In the genomic region with DNA sequence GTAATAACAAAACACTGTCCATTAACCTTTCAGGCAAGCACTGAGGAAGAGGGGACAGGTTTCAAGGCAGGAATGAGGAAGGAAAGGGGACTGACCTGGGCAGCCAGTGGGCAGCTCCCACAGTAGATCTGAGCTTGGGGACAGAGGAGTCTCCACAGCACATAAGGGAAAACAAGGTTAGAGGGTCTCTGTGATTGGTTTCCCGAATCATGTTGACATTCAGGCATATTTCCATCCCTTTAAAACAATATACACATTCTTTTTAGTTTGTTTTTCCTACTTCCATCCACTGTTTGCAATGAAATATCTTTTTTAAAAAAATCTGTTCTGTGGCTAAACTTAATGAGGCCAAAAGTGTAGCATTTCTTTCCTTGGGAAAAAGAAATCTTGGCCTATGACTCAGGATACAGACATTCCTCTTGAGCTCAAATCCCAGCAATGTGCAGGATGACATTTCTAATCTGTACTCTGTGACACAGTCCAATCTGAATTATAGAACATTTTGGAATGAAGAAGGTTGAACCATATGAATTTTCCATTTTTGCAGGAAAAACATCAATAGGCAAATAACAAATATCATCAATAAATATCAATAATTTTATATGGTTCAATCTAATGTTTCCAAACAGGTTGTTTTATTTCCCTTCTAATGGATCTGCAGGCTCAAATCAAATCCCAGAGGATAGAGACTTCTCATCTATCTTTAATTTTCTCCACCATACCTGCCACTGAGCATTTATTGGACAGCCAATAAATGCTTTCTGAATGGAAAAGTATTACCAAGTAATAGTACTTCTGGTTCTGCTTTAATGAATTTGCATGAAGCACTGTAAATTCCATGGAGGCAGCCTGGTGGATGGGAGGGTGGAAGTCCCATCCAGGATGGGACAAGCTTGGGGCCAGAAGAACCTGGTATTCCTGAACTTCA, we compare ENCODE assay signal across 10 cellular contexts. TPM values are rescaled to one million over a fixed set of nuclear protein-coding genes. Genes with fewer than 3 reads are reported as not detected.
DNase-seq lines count a peak whose midpoint lies in the region; ATAC-seq, FAIRE-seq and TF ChIP-seq lines count a peak whose summit lies in the region.
"Had no signal": no experiment of that assay in that cellular context is flagged by ENCODE, and none has a peak within 500 bp of the region (broad histone marks: within the 10 kb centered on the region; RNA-seq: fewer than 3 reads in every experiment).

No MANE protein-coding gene starts in this region.

- H3K27me3 Mint-ChIP-seq in GM23338 (ENCODE audit: insufficient read depth, low read depth, poor library complexity): peaks cover 15% of the 10 kb centered on the region
- H3K27me3 Mint-ChIP-seq in astrocyte (ENCODE audit: low read depth, unreplicated experiment): no peaks in the 10 kb centered on the region

- no peak for ATAC-seq in GM23338
- ATAC-seq in HG03469 (IDR thresholded peaks at IDR 0.05; ENCODE audit: unreplicated experiment): no peak
- ATAC-seq in HG03139 (IDR thresholded peaks at IDR 0.05; ENCODE audit: unreplicated experiment): no peak

- no peak overlapping the region for H3K4me3 Mint-ChIP-seq in GM23338
- peak overlapping the region; percentile 58 for H3K4me3 Mint-ChIP-seq in astrocyte (ENCODE audit: unreplicated experiment)
- H3K4me3 Mint-ChIP-seq: activated B cell treated with CpG ODN at 0.5 μM for 24 hours had no signal

- H4K20me1 ChIP-seq in GM23338 (replicated peaks; ENCODE audit: insufficient read depth) (peaks cover 2% of the 10 kb centered on the region; the same call in 1 of the 2 replicates), astrocyte (ENCODE audit: insufficient read depth, low read length) (peaks cover 11% of the 10 kb centered on the region)

- H3K9me3 Mint-ChIP-seq in GM23338 (no peaks in the 10 kb centered on the region), astrocyte (ENCODE audit: unreplicated experiment) (no peaks in the 10 kb centered on the region)
- H3K9me3 Mint-ChIP-seq: activated B cell treated with CpG ODN at 0.5 μM for 24 hours had no signal

- H3K27me3 ChIP-seq in GM23338 (ENCODE audit: insufficient read depth): no peaks in the 10 kb centered on the region
- no peaks in the 10 kb centered on the region for H3K27me3 ChIP-seq in astrocyte (ENCODE audit: insufficient read depth, low read length)

- H3K4me1 Mint-ChIP-seq in GM23338 (peaks cover 69% of the 10 kb centered on the region), astrocyte (ENCODE audit: low read depth, unreplicated experiment) (peaks cover 60% of the 10 kb centered on the region)

- H3K4me3 ChIP-seq in GM23338 (no peak overlapping the region), astrocyte (ENCODE audit: insufficient read depth, low read depth, low read length) (no peak overlapping the region)

- H3K9me2 ChIP-seq in GM23338 (ENCODE audit: insufficient read depth): no peaks in the 10 kb centered on the region

- peaks cover 21% of the 10 kb centered on the region for H3F3A ChIP-seq in GM23338 (replicated peaks; ENCODE audit: low read depth)

- peaks cover 57% of the 10 kb centered on the region for H3K36me3 Mint-ChIP-seq in GM23338 (ENCODE audit: low read depth)
- H3K36me3 Mint-ChIP-seq in astrocyte (ENCODE audit: low read depth, unreplicated experiment): peaks cover 20% of the 10 kb centered on the region

- no peak for TF ChIP-seq CTCF in GM23338 (conservative IDR thresholded peaks at IDR 0.05; ENCODE audit: low read depth in 2 of 2)
- no peak for TF ChIP-seq CTCF in astrocyte (IDR thresholded peaks at IDR 0.05; ENCODE audit: insufficient read depth, low read depth, low read length)

- H3K4me1 ChIP-seq in GM23338 (ENCODE audit: insufficient read depth) (peaks cover 47% of the 10 kb centered on the region), astrocyte (ENCODE audit: insufficient read depth, low read length) (peaks cover 51% of the 10 kb centered on the region)

- H2AFZ ChIP-seq in GM23338 (no peak overlapping the region), astrocyte (ENCODE audit: low read depth, low read length) (no peak overlapping the region)

- H3K9ac ChIP-seq in astrocyte (ENCODE audit: low read length): peak overlapping the region; percentile 72

- FAIRE-seq in astrocyte (lab: Jason Lieb, UNC): peak; percentile 5

- H3K79me2 ChIP-seq in GM23338 (replicated peaks; ENCODE audit: insufficient read depth): peaks cover 50% of the 10 kb centered on the region
- H3K79me2 ChIP-seq in astrocyte (ENCODE audit: insufficient read depth, low read length): peaks cover 36% of the 10 kb centered on the region

- DNase-seq in GM23338 (ENCODE audit: low spot score) (no peak), astrocyte (ENCODE audit: low read depth) (peak; percentile 92), kidney glomerular epithelial cell (lab: John Stamatoyannopoulos, UW) (peak; percentile 71), stromal cell of bone marrow (ENCODE audit: low read depth) (peak; percentile 81), UCSD-AML1 (lab: John Stamatoyannopoulos, UW; ENCODE audit: unreplicated experiment) (no peak), NCI-H446 (lab: John Stamatoyannopoulos, UW) (no peak)
- DNase-seq: activated B cell treated with CpG ODN at 0.5 μM for 24 hours; activated naive CD4-positive, alpha-beta T cell treated with anti-CD3 and anti-CD28 coated beads, Interleukin-2, amount 50 U/mL, for 16 hours had no signal

- H3K9me3 ChIP-seq in astrocyte (ENCODE audit: insufficient read depth, low read depth, low read length): no peaks in the 10 kb centered on the region

- H3K27ac ChIP-seq in GM23338 (ENCODE audit: low read depth) (peak overlapping the region; percentile 92; the same call in 1 of the 2 replicates), astrocyte (ENCODE audit: low read depth, low read length) (peak overlapping the region; percentile 91)

- no peak overlapping the region for H3K4me2 ChIP-seq in GM23338
- H3K4me2 ChIP-seq in astrocyte (ENCODE audit: low read length): peak overlapping the region; percentile 48

- peaks cover 12% of the 10 kb centered on the region; the same call in 1 of the 2 replicates for H3K36me3 ChIP-seq in GM23338 (ENCODE audit: insufficient read depth)
- H3K36me3 ChIP-seq in astrocyte (ENCODE audit: insufficient read depth, low read length): peaks cover 11% of the 10 kb centered on the region

- no peak overlapping the region for H3K27ac Mint-ChIP-seq in GM23338
- H3K27ac Mint-ChIP-seq in astrocyte (ENCODE audit: unreplicated experiment): peak overlapping the region; percentile 72
- H3K27ac Mint-ChIP-seq: activated B cell treated with CpG ODN at 0.5 μM for 24 hours had no signal

TF ChIP-seq in GM23338, 12 proteins besides CTCF, POLR2A, EP300 and RAD21 (continues in another document):
- no peak for TF ChIP-seq ZNF114 (CRISPR knock-in tag; IDR thresholded peaks at IDR 0.05)
- TF ChIP-seq, protein P1, sequence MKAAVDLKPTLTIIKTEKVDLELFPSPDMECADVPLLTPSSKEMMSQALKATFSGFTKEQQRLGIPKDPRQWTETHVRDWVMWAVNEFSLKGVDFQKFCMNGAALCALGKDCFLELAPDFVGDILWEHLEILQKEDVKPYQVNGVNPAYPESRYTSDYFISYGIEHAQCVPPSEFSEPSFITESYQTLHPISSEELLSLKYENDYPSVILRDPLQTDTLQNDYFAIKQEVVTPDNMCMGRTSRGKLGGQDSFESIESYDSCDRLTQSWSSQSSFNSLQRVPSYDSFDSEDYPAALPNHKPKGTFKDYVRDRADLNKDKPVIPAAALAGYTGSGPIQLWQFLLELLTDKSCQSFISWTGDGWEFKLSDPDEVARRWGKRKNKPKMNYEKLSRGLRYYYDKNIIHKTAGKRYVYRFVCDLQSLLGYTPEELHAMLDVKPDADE (IDR thresholded peaks at IDR 0.05): no peak

RNA-seq across cellular contexts. Expression of a gene that starts 54.1 kb away (rescaled TPM):
- 242 and 269 TPM in 2 replicates for total RNA-seq in GM23338 (2014; rRNA removed; shearing (Covaris generic))
- polyA plus RNA-seq in GM23338 (2016; fragmentation: Nextera tagmentation; extraction: Ambion mirVana): 63.6 and 68.2 TPM in 2 replicates
- 139 and 201 TPM in 2 replicates for total RNA-seq in astrocyte
- total RNA-seq: activated B cell treated with CpG ODN at 0.5 μM for 24 hours had no signal

Comparison
In these comparisons a context has a peak if more than half of its experiments do, and no peak if none do; other contexts are left out.
1. DNase-seq: peak in astrocyte (single experiment), kidney glomerular epithelial cell (single experiment) and stromal cell of bone marrow (single experiment); none in GM23338 (single experiment), UCSD-AML1 (single experiment) and NCI-H446 (0 of 2).